In the genomic region with DNA sequence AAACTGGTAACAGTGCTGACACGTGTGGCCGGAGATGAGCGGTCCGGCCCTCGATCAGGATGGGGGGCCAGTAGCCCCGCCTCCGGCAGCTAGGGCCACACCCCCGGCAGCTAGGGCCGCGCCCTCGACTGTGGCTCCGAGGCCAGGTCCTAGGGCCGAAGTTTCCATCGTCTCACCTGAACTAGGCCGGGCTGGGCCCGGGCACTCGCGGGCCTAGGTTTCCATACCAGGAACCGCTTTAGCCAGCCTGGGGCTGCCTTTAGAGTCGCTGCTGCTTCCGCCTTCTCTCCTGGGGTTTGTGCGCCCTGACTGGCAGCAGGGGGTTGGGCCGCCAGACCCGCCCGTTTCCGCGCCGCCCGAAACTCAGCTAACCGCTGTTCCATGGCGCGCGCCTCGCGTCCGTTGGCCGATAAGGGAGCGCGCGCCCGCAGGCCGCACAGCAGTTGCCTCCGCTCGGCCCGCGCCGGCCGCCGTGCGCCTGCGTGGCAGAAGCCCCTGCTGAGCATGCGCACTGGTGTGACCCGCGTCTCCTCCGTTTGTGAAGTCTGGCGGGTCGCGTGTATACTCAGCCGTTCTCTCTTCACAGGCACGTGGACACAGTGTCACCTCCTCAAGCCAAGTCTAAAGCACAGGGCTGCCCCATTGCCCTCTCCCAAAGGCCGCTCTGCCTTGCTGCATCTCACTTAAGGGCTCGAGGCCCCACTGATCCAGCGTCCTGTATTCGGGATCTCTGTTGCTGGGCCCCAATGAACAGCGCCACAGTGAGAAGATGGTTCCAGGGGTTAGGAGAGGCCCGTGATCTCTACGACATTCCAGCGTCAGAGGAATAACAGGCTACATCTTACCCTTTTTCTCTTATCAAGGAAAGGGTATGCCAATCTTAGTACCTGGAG, we compare ENCODE assay signal across 8 cellular contexts. TPM values are rescaled to one million over a fixed set of nuclear protein-coding genes. Genes with fewer than 3 reads are reported as not detected.
A peak's percentile ranks its signal among the peaks of the same experiment; 100 is the strongest.
DNase-seq lines count a peak whose midpoint lies in the region; ATAC-seq and TF ChIP-seq lines count a peak whose summit lies in the region.

A gene with protein sequence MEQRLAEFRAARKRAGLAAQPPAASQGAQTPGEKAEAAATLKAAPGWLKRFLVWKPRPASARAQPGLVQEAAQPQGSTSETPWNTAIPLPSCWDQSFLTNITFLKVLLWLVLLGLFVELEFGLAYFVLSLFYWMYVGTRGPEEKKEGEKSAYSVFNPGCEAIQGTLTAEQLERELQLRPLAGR (minus strand): TSS at position 480 of the 893 bp plus-strand sequence. CDS start 97 bp downstream, at position 383.

- H2AFZ ChIP-seq in OCI-LY7 (ENCODE audit: low read length), result peak within 1 kb of the TSS; percentile 97

- no TSS peak for BruUV-seq in OCI-LY7 (replicated peaks; lab: Mats Ljungman, UMichigan)

- H3K4me2 ChIP-seq in OCI-LY7 (ENCODE audit: low read length), result peak within 1 kb of the TSS; percentile 95

- H4K20me1 ChIP-seq in OCI-LY7 (ENCODE audit: insufficient read depth, low read length), result no peaks in the 10 kb centered on the region

- DNase-seq in DMS 273 (lab: John Stamatoyannopoulos, UW; ENCODE audit: unreplicated experiment), result peak; percentile 98
- DNase-seq in HuH-7 (ENCODE audit: low spot score), result peak; percentile 76
- DNase-seq in OCI-LY7 (ENCODE audit: low spot score), result peak; percentile 96
- peak; percentile 91 for DNase-seq in activated T-cell treated with anti-CD3 and anti-CD28 coated beads for 24 hours (ENCODE audit: low read depth)
- peak; percentile 83 for DNase-seq in epidermal melanocyte (ENCODE audit: insufficient read length, low spot score)
- peak; percentile 87 for DNase-seq in middle frontal gyrus (ENCODE audit: extremely low spot score, low spot score)
- peak; percentile 87 to 88 for DNase-seq in stimulated activated CD8-positive, alpha-beta memory T cell treated with anti-CD3 and anti-CD28 coated beads, Interleukin-2, amount 100 ng/mL, for 1 hour (ENCODE audit: low read depth in 2 of 2)

- peak within 1 kb of the TSS; percentile 72 for H3K4me3 ChIP-seq in OCI-LY7 (ENCODE audit: low read depth, low read length, poor library complexity, severe bottlenecking)

- peak; percentile 88 for ATAC-seq in GM21526 (IDR thresholded peaks at IDR 0.05; ENCODE audit: low FRiP score, unreplicated experiment)

- POLR2A ChIA-PET in OCI-LY7 (lab: Charles Lee), result interaction anchor here (0.7 to 1.7 kb wide), 5 partner anchors 9 to 1762 kb away, joined by 3 to 5 read pairs (median 3); no protein-coding TSS in a partner anchor

- H3K9me2 ChIP-seq in OCI-LY7 (ENCODE audit: insufficient read depth, low read length), result no peaks in the 10 kb centered on the region

- intact Hi-C loops in OCI-LY7 (cut with micrococcal nuclease; ENCODE audit: unreplicated experiment), result loop anchor here (5.0 kb wide), 2 partner anchors 413 to 478 kb away; a partner anchor contains a TSS

- CTCF ChIA-PET in OCI-LY7 (lab: Charles Lee; ENCODE audit: unreplicated experiment), result no interaction called here

- H3K79me2 ChIP-seq in OCI-LY7 (ENCODE audit: insufficient read depth, low read depth, low read length), result no peaks in the 10 kb centered on the region; the same call in 1 of the 2 replicates

- TF ChIP-seq CTCF in OCI-LY7 (conservative IDR thresholded peaks at IDR 0.05; ENCODE audit: low read length), result no peak

- no peaks in the 10 kb centered on the region for H3K9me3 ChIP-seq in OCI-LY7 (ENCODE audit: low read length)

- peak within 1 kb of the TSS; percentile 77 for H3K27ac ChIP-seq in OCI-LY7 (ENCODE audit: low read depth, low read length, poor library complexity, severe bottlenecking)

- H3K4me1 ChIP-seq in OCI-LY7 (ENCODE audit: insufficient read depth, low read length, poor library complexity, severe bottlenecking), result peaks cover 18% of the 10 kb centered on the region

- 0 out of 2 replicates have a peak, but pooled peaks cover under 1% of the 10 kb centered on the region for H3K36me3 ChIP-seq in OCI-LY7 (ENCODE audit: insufficient read depth, low read length)

RNA-seq across cellular contexts. Expression of the gene that starts here (rescaled TPM):
- 14.1 and 15.6 TPM in 2 replicates for total RNA-seq in OCI-LY7 (2014; rRNA removed; shearing (Covaris generic))
- total RNA-seq in OCI-LY7 (2022), result 10.7 and 11.7 TPM in 2 replicates

Comparison
In these comparisons a context has a peak if more than half of its experiments do, and no peak if none do; other contexts are left out.
1. Peak in every context shown above with its lines: DNase-seq, ATAC-seq, H3K4me3 ChIP-seq and H3K27ac ChIP-seq.